In genomic region chr6:83429857-83430605, GRCh38 we compare ENCODE assay signal across 8 cellular contexts. TPM values are rescaled to one million over a fixed set of nuclear protein-coding genes. Genes with fewer than 3 reads are reported as not detected.
DNase-seq lines count a peak whose midpoint lies in the region; ATAC-seq and TF ChIP-seq lines count a peak whose summit lies in the region.

No MANE protein-coding gene starts in this region.

- DNase-seq in DMS53 (lab: John Stamatoyannopoulos, UW) (peak; percentile 58), DMS53 treated with DMSO at 0.1 percent for 48 hours (lab: John Stamatoyannopoulos, UW; ENCODE audit: unreplicated experiment) (no peak), adrenal gland (peak; percentile 20 to 67 (median 49)), right atrium auricular region (ENCODE audit: low spot score) (no peak), retina (peak; percentile 54), OCI-M2 (lab: John Stamatoyannopoulos, UW; ENCODE audit: unreplicated experiment) (no peak)
- no peak for DNase-seq in stimulated activated CD4-positive, alpha-beta T cell treated with anti-CD3 and anti-CD28 coated beads, Interleukin-2, amount 100 ng/mL, for 24 hours

- peak overlapping the region; percentile 46 to 97 (median 88) for H3K27ac ChIP-seq in adrenal gland
- H3K27ac ChIP-seq in right atrium auricular region = peak overlapping the region; percentile 86 to 89

- H3K4me1 ChIP-seq in adrenal gland (replicated peaks in 1 of 2) (peaks cover 17 to 32% of the 10 kb centered on the region in 2 donors), right atrium auricular region (peaks cover 0 to 5% of the 10 kb centered on the region in 2 donors)

- no peaks in the 10 kb centered on the region for H3K27me3 ChIP-seq in adrenal gland
- H3K27me3 ChIP-seq in right atrium auricular region = no peaks in the 10 kb centered on the region

- H3K36me3 ChIP-seq in adrenal gland (replicated peaks in 1 of 2) = no peaks in the 10 kb centered on the region
- H3K36me3 ChIP-seq in right atrium auricular region = no peaks in the 10 kb centered on the region

- peak in 1 of 2 donors; percentile 28 for TF ChIP-seq POLR2A in adrenal gland (IDR thresholded peaks at IDR 0.05)

- ATAC-seq in HG03439 (IDR thresholded peaks at IDR 0.05; ENCODE audit: unreplicated experiment) = peak; percentile 8

- 18 to 26% (median 23%) methylated on average over 13 of the region's 13 CpGs for WGBS in adrenal gland, 4 donors

- peak overlapping the region; percentile 11 to 80 (median 64) for H3K4me3 ChIP-seq in adrenal gland
- peak overlapping the region; percentile 74 to 76 for H3K4me3 ChIP-seq in right atrium auricular region

- H3K9me3 ChIP-seq in adrenal gland (replicated peaks in 1 of 3) (no peaks in the 10 kb centered on the region), right atrium auricular region (peaks cover 0 to 1% of the 10 kb centered on the region in 2 donors)

- no peak for TF ChIP-seq CTCF in adrenal gland (IDR thresholded peaks at IDR 0.05)
- no peak for TF ChIP-seq CTCF in right atrium auricular region (IDR thresholded peaks at IDR 0.05)

- intact Hi-C loops in adrenal gland (cut with DNase I) = no loop called here

RNA-seq across cellular contexts. Expression of gene ME1, which starts 0.8 kb away (rescaled TPM):
- total RNA-seq in adrenal gland (10 to 100 TPM; 54.4 to 86.8 (median 64.9) TPM), right atrium auricular region (10 to 100 TPM; 25.6 to 26.5 TPM)
- polyA plus RNA-seq in adrenal gland = 100 to 1,000 TPM in 1 of 3 donors, 10 to 100 TPM in 2; 19.9 to 145 (median 26.4) TPM

Comparison
In these comparisons a context has a peak if more than half of its experiments do, and no peak if none do; other contexts are left out.
1. DNase-seq: peak in DMS53 (single experiment), adrenal gland (7 of 7) and retina (single experiment); none in DMS53 treated with DMSO at 0.1 percent for 48 hours (single experiment), right atrium auricular region (single experiment), stimulated activated CD4-positive, alpha-beta T cell treated with anti-CD3 and anti-CD28 coated beads, Interleukin-2, amount 100 ng/mL, for 24 hours (0 of 2) and OCI-M2 (single experiment).